Comparison of ENCODE assay signal across 1 cellular context in genomic region chr12:3207174-3207573, GRCh38.
TF ChIP-seq lines count a peak whose summit lies in the region.

No MANE protein-coding gene starts in this region.

TF ChIP-seq in endothelial cell of umbilical vein, 7 proteins besides CTCF, POLR2A, EP300 and RAD21:
- no peak for TF ChIP-seq EZH2 (IDR thresholded peaks at IDR 0.05; ENCODE audit: borderline replicate concordance, low read depth, low read length, severe bottlenecking)
- no peak for TF ChIP-seq JUN (IDR thresholded peaks at IDR 0.05; ENCODE audit: borderline replicate concordance, insufficient read depth, insufficient read length, low read depth)
- no peak for TF ChIP-seq POLR2AphosphoS5 (IDR thresholded peaks at IDR 0.05; ENCODE audit: insufficient read depth, low read depth, low read length)
- TF ChIP-seq MAX (IDR thresholded peaks at IDR 0.05; ENCODE audit: insufficient read depth, insufficient read length), result no peak
